In genomic region chr10:3151889-3152565, GRCh38 we compare ENCODE assay signal across 15 cellular contexts. TPM values are rescaled to one million over a fixed set of nuclear protein-coding genes. Genes with fewer than 3 reads are reported as not detected.
DNase-seq lines count a peak whose midpoint lies in the region; TF ChIP-seq lines count a peak whose summit lies in the region.
"Had no signal": no experiment of that assay in that cellular context is flagged by ENCODE, and none has a peak within 500 bp of the region (broad histone marks: within the 10 kb centered on the region; RNA-seq: fewer than 3 reads in every experiment).

No MANE protein-coding gene starts in this region.

- CTCF ChIA-PET in activated CD4-positive, alpha-beta memory T cell treated with anti-CD3 and anti-CD28 coated beads for 36 hours (lab: Charles Lee) = no interaction called here
- CTCF ChIA-PET in activated CD4-positive, alpha-beta memory T cell treated with anti-CD3 and anti-CD28 coated beads, Interleukin-2, amount 10 ng/mL, durations not matched to agents 7 days and 5 days (lab: Charles Lee) = no interaction called here
- CTCF ChIA-PET in MCF 10A (lab: Yijun Ruan, JAX) = interaction anchor here (0.6 kb wide), 1 partner anchor 628 kb away, joined by 4 read pairs; no protein-coding TSS in a partner anchor

- TF ChIP-seq CTCF in nephron progenitor cell (IDR thresholded peaks at IDR 0.05) = no peak
- no peak for TF ChIP-seq CTCF in MCF 10A (IDR thresholded peaks at IDR 0.05; ENCODE audit: unreplicated experiment)

- peaks cover 11% of the 10 kb centered on the region for H3K4me1 Mint-ChIP-seq in activated CD4-positive, alpha-beta memory T cell treated with anti-CD3 and anti-CD28 coated beads for 36 hours (ENCODE audit: low read depth)
- peaks cover 11% of the 10 kb centered on the region for H3K4me1 Mint-ChIP-seq in activated CD4-positive, alpha-beta memory T cell treated with anti-CD3 and anti-CD28 coated beads, Interleukin-2, amount 10 ng/mL, durations not matched to agents 7 days and 5 days
- H3K4me1 Mint-ChIP-seq in nephron progenitor cell = peaks cover 50% of the 10 kb centered on the region
- no peaks in the 10 kb centered on the region for H3K4me1 Mint-ChIP-seq in MCF 10A (ENCODE audit: insufficient read depth, unreplicated experiment)
- H3K4me1 Mint-ChIP-seq: IgD-negative memory B cell had no signal

- no peak overlapping the region for H3K4me3 Mint-ChIP-seq in activated CD4-positive, alpha-beta memory T cell treated with anti-CD3 and anti-CD28 coated beads for 36 hours
- no peak overlapping the region for H3K4me3 Mint-ChIP-seq in activated CD4-positive, alpha-beta memory T cell treated with anti-CD3 and anti-CD28 coated beads, Interleukin-2, amount 10 ng/mL, durations not matched to agents 7 days and 5 days
- H3K4me3 Mint-ChIP-seq in nephron progenitor cell (no peak overlapping the region), MCF 10A (ENCODE audit: unreplicated experiment) (no peak overlapping the region)
- H3K4me3 Mint-ChIP-seq: CD4-positive, CD25-positive, alpha-beta regulatory T cell; IgD-negative memory B cell had no signal

- POLR2A ChIA-PET in activated CD4-positive, alpha-beta memory T cell treated with anti-CD3 and anti-CD28 coated beads for 36 hours (lab: Charles Lee) = no interaction called here
- POLR2A ChIA-PET in activated CD4-positive, alpha-beta memory T cell treated with anti-CD3 and anti-CD28 coated beads, Interleukin-2, amount 10 ng/mL, durations not matched to agents 7 days and 5 days (lab: Charles Lee) = interaction anchor here (1.3 kb wide), 1 partner anchor 17 kb away, joined by 3 read pairs; no protein-coding TSS in a partner anchor
- POLR2A ChIA-PET in MCF 10A (lab: Yijun Ruan, JAX) = interaction anchor here (0.6 to 2.2 kb wide), 2 partner anchors 8 to 21 kb away, joined by 3 to 7 read pairs; partner anchors contain the start of gene PITRM1

- no TSS peak for BruUV-seq in MCF 10A (replicated peaks; lab: Mats Ljungman, UMichigan)

- no peak for DNase-seq in activated CD4-positive, alpha-beta memory T cell treated with anti-CD3 and anti-CD28 coated beads for 36 hours
- no peak for DNase-seq in activated CD4-positive, alpha-beta memory T cell treated with anti-CD3 and anti-CD28 coated beads, Interleukin-2, amount 10 ng/mL, durations not matched to agents 7 days and 5 days
- peak; percentile 11 for DNase-seq in NCI-H146 treated with DMSO at 0.1 percent for 48 hours (lab: John Stamatoyannopoulos, UW; ENCODE audit: unreplicated experiment)
- DNase-seq in amniotic epithelial cell (ENCODE audit: low read depth) = peak; percentile 19
- no peak for DNase-seq in nephron progenitor cell
- DNase-seq in activated naive CD4-positive, alpha-beta T cell treated with Interleukin-2 at 50 U/mL for 16 hours = no peak
- DNase-seq in SHP77 treated with DMSO at 0.1 percent for 48 hours (lab: John Stamatoyannopoulos, UW) = no peak
- DNase-seq in MCF 10A (ENCODE audit: unreplicated experiment) = no peak
- DNase-seq: Calu3; CD4-positive, CD25-positive, alpha-beta regulatory T cell; H7; NCI-H1048; NCI-H1694; Right ventricle myocardium superior had no signal

- no peaks in the 10 kb centered on the region for H3K27me3 Mint-ChIP-seq in activated CD4-positive, alpha-beta memory T cell treated with anti-CD3 and anti-CD28 coated beads for 36 hours
- no peaks in the 10 kb centered on the region for H3K27me3 Mint-ChIP-seq in activated CD4-positive, alpha-beta memory T cell treated with anti-CD3 and anti-CD28 coated beads, Interleukin-2, amount 10 ng/mL, durations not matched to agents 7 days and 5 days
- peaks cover 3% of the 10 kb centered on the region for H3K27me3 Mint-ChIP-seq in nephron progenitor cell (ENCODE audit: low read depth, poor library complexity)
- H3K27me3 Mint-ChIP-seq in MCF 10A (ENCODE audit: insufficient read depth, unreplicated experiment) = no peaks in the 10 kb centered on the region
- H3K27me3 Mint-ChIP-seq: CD4-positive, CD25-positive, alpha-beta regulatory T cell; IgD-negative memory B cell had no signal

- H3K9me3 Mint-ChIP-seq in activated CD4-positive, alpha-beta memory T cell treated with anti-CD3 and anti-CD28 coated beads for 36 hours = no peaks in the 10 kb centered on the region
- no peaks in the 10 kb centered on the region for H3K9me3 Mint-ChIP-seq in activated CD4-positive, alpha-beta memory T cell treated with anti-CD3 and anti-CD28 coated beads, Interleukin-2, amount 10 ng/mL, durations not matched to agents 7 days and 5 days
- no peaks in the 10 kb centered on the region for H3K9me3 Mint-ChIP-seq in nephron progenitor cell
- no peaks in the 10 kb centered on the region for H3K9me3 Mint-ChIP-seq in MCF 10A (ENCODE audit: unreplicated experiment)
- H3K9me3 Mint-ChIP-seq: IgD-negative memory B cell had no signal

- H3K27ac Mint-ChIP-seq in activated CD4-positive, alpha-beta memory T cell treated with anti-CD3 and anti-CD28 coated beads for 36 hours = peak overlapping the region; percentile 44
- H3K27ac Mint-ChIP-seq in activated CD4-positive, alpha-beta memory T cell treated with anti-CD3 and anti-CD28 coated beads, Interleukin-2, amount 10 ng/mL, durations not matched to agents 7 days and 5 days = no peak overlapping the region
- H3K27ac Mint-ChIP-seq in nephron progenitor cell (peak overlapping the region; percentile 91), MCF 10A (ENCODE audit: low read depth, unreplicated experiment) (no peak overlapping the region)
- H3K27ac Mint-ChIP-seq: IgD-negative memory B cell had no signal

- intact Hi-C loops in activated CD4-positive, alpha-beta memory T cell treated with anti-CD3 and anti-CD28 coated beads for 36 hours (cut with micrococcal nuclease) = no loop called here
- intact Hi-C loops in MCF 10A (cut with micrococcal nuclease) = no loop called here

- H3K36me3 Mint-ChIP-seq in activated CD4-positive, alpha-beta memory T cell treated with anti-CD3 and anti-CD28 coated beads for 36 hours = peaks cover 65% of the 10 kb centered on the region
- H3K36me3 Mint-ChIP-seq in activated CD4-positive, alpha-beta memory T cell treated with anti-CD3 and anti-CD28 coated beads, Interleukin-2, amount 10 ng/mL, durations not matched to agents 7 days and 5 days (ENCODE audit: low read depth) = peaks cover 70% of the 10 kb centered on the region
- H3K36me3 Mint-ChIP-seq in nephron progenitor cell (ENCODE audit: low read depth) = peaks cover 73% of the 10 kb centered on the region
- H3K36me3 Mint-ChIP-seq in MCF 10A (ENCODE audit: insufficient read depth, unreplicated experiment) = peaks cover 82% of the 10 kb centered on the region

RNA-seq across cellular contexts. Expression of gene PITRM1, which starts 20.6 kb away (rescaled TPM):
- 100 to 1,000 TPM; 103 to 109 TPM for total RNA-seq in activated CD4-positive, alpha-beta memory T cell treated with anti-CD3 and anti-CD28 coated beads for 36 hours
- total RNA-seq in activated CD4-positive, alpha-beta memory T cell treated with anti-CD3 and anti-CD28 coated beads, Interleukin-2, amount 10 ng/mL, durations not matched to agents 7 days and 5 days = 10 to 100 TPM; 53.7 to 56.7 TPM
- total RNA-seq in MCF 10A (2022) = 132 and 136 TPM in 2 replicates

Comparison
In these comparisons a context has a peak if more than half of its experiments do, and no peak if none do; other contexts are left out.
1. H3K27ac Mint-ChIP-seq: peak in activated CD4-positive, alpha-beta memory T cell treated with anti-CD3 and anti-CD28 coated beads for 36 hours (single experiment) and nephron progenitor cell (single experiment); none in activated CD4-positive, alpha-beta memory T cell treated with anti-CD3 and anti-CD28 coated beads, Interleukin-2, amount 10 ng/mL, durations not matched to agents 7 days and 5 days (single experiment) and MCF 10A (single experiment).
2. DNase-seq: peak in NCI-H146 treated with DMSO at 0.1 percent for 48 hours (single experiment) and amniotic epithelial cell (single experiment); none in activated CD4-positive, alpha-beta memory T cell treated with anti-CD3 and anti-CD28 coated beads for 36 hours (single experiment), activated CD4-positive, alpha-beta memory T cell treated with anti-CD3 and anti-CD28 coated beads, Interleukin-2, amount 10 ng/mL, durations not matched to agents 7 days and 5 days (single experiment), nephron progenitor cell (single experiment), activated naive CD4-positive, alpha-beta T cell treated with Interleukin-2 at 50 U/mL for 16 hours (single experiment), SHP77 treated with DMSO at 0.1 percent for 48 hours (single experiment) and MCF 10A (single experiment).